1 cellular context compared by ENCODE assay signal in genomic region chr9:71820516-71820915, GRCh38.
TF ChIP-seq lines count a peak whose summit lies in the region.

No MANE protein-coding gene starts in this region.

TF ChIP-seq in IMR-90, 13 proteins besides CTCF, POLR2A, EP300 and RAD21 (continued from another document):
- TF ChIP-seq ELK1 (IDR thresholded peaks at IDR 0.05; ENCODE audit: borderline replicate concordance, low read depth, low read length), result no peak
- TF ChIP-seq RCOR1 (IDR thresholded peaks at IDR 0.05; ENCODE audit: insufficient replicate concordance, low read length), result no peak
- TF ChIP-seq FOS (IDR thresholded peaks at IDR 0.05; ENCODE audit: low read depth, low read length), result no peak
- TF ChIP-seq CHD1 (IDR thresholded peaks at IDR 0.05; ENCODE audit: low read depth, low read length), result no peak
- no peak for TF ChIP-seq BHLHE40 (IDR thresholded peaks at IDR 0.05; ENCODE audit: low read depth, low read length)
- no peak for TF ChIP-seq MAZ (IDR thresholded peaks at IDR 0.05; ENCODE audit: borderline replicate concordance, low read depth, low read length)
- TF ChIP-seq RFX5 (IDR thresholded peaks at IDR 0.05; ENCODE audit: low read depth, low read length), result no peak
TF ChIP-seq in IMR-90: peak in this region for 0.
